In the genomic region with DNA sequence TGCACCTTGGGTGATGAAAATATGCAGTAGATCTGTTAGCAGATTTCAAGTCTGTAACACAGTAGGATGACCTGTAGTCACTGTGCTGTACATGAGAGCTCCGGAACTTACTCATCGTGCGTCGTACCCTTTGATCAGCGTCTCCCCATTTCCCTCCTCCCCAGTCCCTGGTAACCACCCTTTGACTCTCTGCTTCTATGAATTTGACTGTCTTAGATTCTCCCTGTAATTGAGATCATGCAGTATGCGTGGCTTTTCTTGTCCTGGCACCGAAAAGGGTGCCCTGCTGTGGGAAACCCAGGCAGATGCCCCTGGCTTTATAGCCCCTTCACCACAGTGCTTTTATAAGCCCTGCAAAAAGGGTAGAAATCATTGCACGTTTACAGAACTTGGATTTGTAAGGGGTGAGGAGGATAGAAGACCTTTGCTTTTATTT, we compare ENCODE assay signal across 9 cellular contexts.
DNase-seq lines count a peak whose midpoint lies in the region; ATAC-seq and TF ChIP-seq lines count a peak whose summit lies in the region.
"Had no signal": no experiment of that assay in that cellular context is flagged by ENCODE, and none has a peak within 500 bp of the region (broad histone marks: within the 10 kb centered on the region; RNA-seq: fewer than 3 reads in every experiment).

No MANE protein-coding gene starts in this region.

- H3K27ac Mint-ChIP-seq in memory B cell = peak overlapping the region; percentile 95

- no peaks in the 10 kb centered on the region for H3K27me3 Mint-ChIP-seq in memory B cell

- no peak for TF ChIP-seq CTCF in GM10266 (IDR thresholded peaks at IDR 0.05; ENCODE audit: control insufficient read depth, insufficient read depth, low read depth, missing control alignments)

- DNase-seq in GM10266 (ENCODE audit: extremely low spot score) (peak; percentile 56), memory B cell (ENCODE audit: low spot score in 2 of 2) (no peak), DMS 273 treated with DMSO at 0.1 percent for 48 hours (lab: John Stamatoyannopoulos, UW) (no peak), NCI-H2171 (lab: John Stamatoyannopoulos, UW) (no peak), NCI-H524 treated with DMSO at 0.1 percent for 48 hours (lab: John Stamatoyannopoulos, UW) (no peak), kidney glomerular epithelial cell (lab: John Stamatoyannopoulos, UW) (no peak)
- DNase-seq in activated CD4-positive, alpha-beta T cell treated with anti-CD3 and anti-CD28 coated beads for 1 hour = peak; percentile 33
- DNase-seq: NCI-H69 had no signal

- peak overlapping the region; percentile 47 for H3K4me3 Mint-ChIP-seq in memory B cell

- peaks cover 30% of the 10 kb centered on the region for H3K4me1 Mint-ChIP-seq in memory B cell

- H3K9me3 Mint-ChIP-seq in memory B cell = no peaks in the 10 kb centered on the region

- ATAC-seq in HG02840 (IDR thresholded peaks at IDR 0.05; ENCODE audit: low FRiP score, unreplicated experiment) (peak; percentile 39), memory B cell (ENCODE audit: low read depth) (peak; percentile 43)

- peaks cover 30% of the 10 kb centered on the region for H3K36me3 Mint-ChIP-seq in memory B cell

Comparison
In these comparisons a context has a peak if more than half of its experiments do, and no peak if none do; other contexts are left out.
1. DNase-seq: peak in GM10266 (single experiment) and activated CD4-positive, alpha-beta T cell treated with anti-CD3 and anti-CD28 coated beads for 1 hour (single experiment); none in memory B cell (0 of 2), DMS 273 treated with DMSO at 0.1 percent for 48 hours (single experiment), NCI-H2171 (single experiment), NCI-H524 treated with DMSO at 0.1 percent for 48 hours (single experiment) and kidney glomerular epithelial cell (single experiment).